ENCODE assay signal across 17 cellular contexts in the genomic region with DNA sequence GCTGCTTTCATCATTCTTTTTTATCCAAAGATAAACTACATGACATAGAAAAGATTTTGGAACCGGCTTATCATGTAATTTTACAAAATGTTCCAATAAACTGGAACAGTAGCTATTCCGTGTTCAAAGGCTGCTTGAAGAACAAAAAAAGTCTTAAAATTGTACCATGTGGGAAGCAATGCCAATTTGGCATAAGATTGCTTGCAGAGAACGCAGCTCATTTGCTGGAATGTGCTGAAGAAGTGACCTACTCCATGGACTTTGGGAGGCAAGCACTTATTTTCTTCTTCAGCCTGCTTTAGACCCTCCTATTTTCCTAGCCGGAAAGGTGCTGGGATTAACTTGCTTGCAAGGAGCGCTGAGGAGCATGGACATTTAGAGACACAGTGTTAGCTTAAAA.
DNase-seq lines count a peak whose midpoint lies in the region; ATAC-seq and TF ChIP-seq lines count a peak whose summit lies in the region.
"Had no signal": no experiment of that assay in that cellular context is flagged by ENCODE, and none has a peak within 500 bp of the region (broad histone marks: within the 10 kb centered on the region; RNA-seq: fewer than 3 reads in every experiment).

No MANE protein-coding gene starts in this region.

- H3K36me3 Mint-ChIP-seq in CD8-positive, alpha-beta T cell = no peaks in the 10 kb centered on the region

- H3K27me3 ChIP-seq in CD8-positive, alpha-beta T cell (ENCODE audit: insufficient read depth, low read length) = no peaks in the 10 kb centered on the region
- H3K27me3 ChIP-seq in MM.1S (replicated peaks; ENCODE audit: insufficient read depth, low read length) (no peaks in the 10 kb centered on the region), esophagus muscularis mucosa (no peaks in the 10 kb centered on the region), Peyer's patch (no peaks in the 10 kb centered on the region)

- no peak overlapping the region for H3K27ac Mint-ChIP-seq in CD8-positive, alpha-beta T cell

- DNase-seq in CD8-positive, alpha-beta T cell = no peak
- DNase-seq in MM.1S (no peak), esophagus muscularis mucosa (ENCODE audit: extremely low spot score) (no peak), Peyer's patch (no peak), DMS53 treated with DMSO at 0.1 percent for 48 hours (lab: John Stamatoyannopoulos, UW; ENCODE audit: unreplicated experiment) (no peak), occipital lobe (lab: John Stamatoyannopoulos, UW) (no peak)
- DNase-seq: Calu3, DMS79, GOT3, NCI-H1092 treated with DMSO at 0.1 percent for 48 hours, NCI-H1694, NCI-H2107, NCI-H226, NCI-H526 treated with DMSO at 0.1 percent for 48 hours, SIG-M5 had no signal

- ATAC-seq in CD8-positive, alpha-beta T cell = no peak
- ATAC-seq: Panc1 had no signal

- peak overlapping the region; percentile 16 for H2AFZ ChIP-seq in MM.1S (ENCODE audit: low read length)

- no peaks in the 10 kb centered on the region for H3K9me3 ChIP-seq in CD8-positive, alpha-beta T cell (ENCODE audit: low read length)
- H3K9me3 ChIP-seq in MM.1S (replicated peaks; ENCODE audit: insufficient read depth, low read length) (no peaks in the 10 kb centered on the region), esophagus muscularis mucosa (no peaks in the 10 kb centered on the region), Peyer's patch (no peaks in the 10 kb centered on the region)

- H3K79me2 ChIP-seq in MM.1S (ENCODE audit: low read length) = no peaks in the 10 kb centered on the region

- H3K27ac ChIP-seq in CD8-positive, alpha-beta T cell (ENCODE audit: low read depth, low read length) = no peak overlapping the region
- H3K27ac ChIP-seq in MM.1S (ENCODE audit: low read length) (no peak overlapping the region; the same call in 1 of the 2 replicates), esophagus muscularis mucosa (replicated peaks in 1 of 4) (peak overlapping the region; percentile 41 to 73 (median 64)), temporal lobe (ENCODE audit: low read depth, low read length) (peak overlapping the region; percentile 70), Peyer's patch (peak overlapping the region in 2 of 4 donors; percentile 50 to 52)

- no peak overlapping the region for H3K9ac ChIP-seq in MM.1S (ENCODE audit: low read length)

- H3F3A ChIP-seq in MM.1S (ENCODE audit: insufficient read depth, low read length) = peaks cover 26% of the 10 kb centered on the region

- peaks cover 20% of the 10 kb centered on the region for H3K4me1 ChIP-seq in CD8-positive, alpha-beta T cell (ENCODE audit: insufficient read depth, low read length)
- H3K4me1 ChIP-seq in MM.1S (ENCODE audit: low read length) = peaks cover 27% of the 10 kb centered on the region
- peaks cover 0 to 31% (median 22%) of the 10 kb centered on the region in 4 donors for H3K4me1 ChIP-seq in esophagus muscularis mucosa
- peaks cover 0 to 5% (median 0%) of the 10 kb centered on the region in 4 donors for H3K4me1 ChIP-seq in Peyer's patch

- no peak overlapping the region for H3K4me3 ChIP-seq in CD8-positive, alpha-beta T cell (ENCODE audit: low read depth, low read length)
- H3K4me3 ChIP-seq in MM.1S (ENCODE audit: low read length) (peak overlapping the region; percentile 53), esophagus muscularis mucosa (no peak overlapping the region), Peyer's patch (no peak overlapping the region)

- H3K9me2 ChIP-seq in MM.1S (replicated peaks; ENCODE audit: insufficient read depth, low read length) = no peaks in the 10 kb centered on the region

- H3K4me2 ChIP-seq in MM.1S (ENCODE audit: low read depth, low read length) = peak overlapping the region; percentile 88

- TF ChIP-seq EP300 in esophagus muscularis mucosa (IDR thresholded peaks at IDR 0.05) = no peak

- CTCF ChIA-PET in CD8-positive, alpha-beta T cell (lab: Charles Lee) = no interaction called here

- intact Hi-C loops in CD8-positive, alpha-beta T cell (cut with DNase I, micrococcal nuclease) = no loop called here
- intact Hi-C loops in esophagus muscularis mucosa (cut with DNase I) = no loop called here

- POLR2A ChIA-PET in CD8-positive, alpha-beta T cell (lab: Charles Lee) = interaction anchor here (1.3 kb wide), 1 partner anchor 14 kb away, joined by 3 read pairs; no protein-coding TSS in a partner anchor

- H3K9me3 Mint-ChIP-seq in CD8-positive, alpha-beta T cell = no peaks in the 10 kb centered on the region

- TF ChIP-seq CTCF in CD8-positive, alpha-beta T cell (IDR thresholded peaks at IDR 0.05) = no peak
- TF ChIP-seq CTCF in MM.1S (IDR thresholded peaks at IDR 0.05; ENCODE audit: low read length) (no peak), esophagus muscularis mucosa (IDR thresholded peaks at IDR 0.05) (no peak), Peyer's patch (IDR thresholded peaks at IDR 0.05) (no peak)

- 51% methylated on average over 5 of the region's 5 CpGs for WGBS in esophagus muscularis mucosa

- TF ChIP-seq POLR2A in esophagus muscularis mucosa (IDR thresholded peaks at IDR 0.05; ENCODE audit: low read depth) (no peak), Peyer's patch (IDR thresholded peaks at IDR 0.05) (no peak)

- H3K4me3 Mint-ChIP-seq in CD8-positive, alpha-beta T cell = peak overlapping the region; percentile 78

- peaks cover 24% of the 10 kb centered on the region for H3K4me1 Mint-ChIP-seq in CD8-positive, alpha-beta T cell (ENCODE audit: low read depth)

- peaks cover 26% of the 10 kb centered on the region for H3K27me3 Mint-ChIP-seq in CD8-positive, alpha-beta T cell (ENCODE audit: low read depth)

- no peaks in the 10 kb centered on the region for H3K36me3 ChIP-seq in CD8-positive, alpha-beta T cell (ENCODE audit: insufficient read depth, low read length)
- H3K36me3 ChIP-seq in MM.1S (replicated peaks; ENCODE audit: insufficient read depth, low read length) (no peaks in the 10 kb centered on the region), esophagus muscularis mucosa (no peaks in the 10 kb centered on the region), Peyer's patch (no peaks in the 10 kb centered on the region)

- H4K20me1 ChIP-seq in MM.1S (ENCODE audit: insufficient read depth, low read length) = no peaks in the 10 kb centered on the region

Comparison
In these comparisons a context has a peak if more than half of its experiments do, and no peak if none do; other contexts are left out.
1. H3K27ac ChIP-seq: peak in esophagus muscularis mucosa (4 of 4) and temporal lobe (single experiment); none in CD8-positive, alpha-beta T cell (single experiment) and MM.1S (single experiment).